ENCODE assay signal across 8 cellular contexts in genomic region chr14:44891726-44892372, GRCh38.
DNase-seq lines count a peak whose midpoint lies in the region; ATAC-seq and TF ChIP-seq lines count a peak whose summit lies in the region.
"Not testable (repeated sequence)": the region's sequence is repeated elsewhere in the genome, so short reads cannot be mapped to it uniquely, and the experiment has no call there.

No MANE protein-coding gene starts in this region.

- intact Hi-C loops in left ventricle myocardium inferior (cut with micrococcal nuclease): loop anchor here (10.0 kb wide), 1 partner anchor 363 kb away; the partner anchor contains the start of gene MIS18BP1

- not testable (repeated sequence) for TF ChIP-seq CTCF in left ventricle myocardium inferior (IDR thresholded peaks at IDR 0.05; ENCODE audit: borderline replicate concordance)

- H3K9me3 ChIP-seq in left ventricle myocardium inferior (replicated peaks): not testable (repeated sequence)

- peak overlapping the region; percentile 22 for H3K27ac ChIP-seq in left ventricle myocardium inferior (replicated peaks)

- ATAC-seq in GM18858 (IDR thresholded peaks at IDR 0.05; ENCODE audit: unreplicated experiment) (peak; percentile 37), GM21423 (IDR thresholded peaks at IDR 0.05; ENCODE audit: unreplicated experiment) (peak; percentile 40), HG03103 (IDR thresholded peaks at IDR 0.05; ENCODE audit: low read depth, unreplicated experiment) (peak; percentile 32), HG03565 (IDR thresholded peaks at IDR 0.05; ENCODE audit: unreplicated experiment) (peak; percentile 43)
- ATAC-seq in stimulated activated naive CD8-positive, alpha-beta T cell treated with anti-CD3 and anti-CD28 coated beads, Interleukin-15, amount 100 ng/mL, for 72 hours: peak; percentile 59

- H3K4me1 Mint-ChIP-seq in T-helper 2 cell treated with Interferon-gamma antibody and Interleukin-4, amounts not matched to agents 5 μg/mL and 100 μg/mL, for 36 hours (ENCODE audit: low read depth): peaks cover 13% of the 10 kb centered on the region
- not testable (repeated sequence) for H3K4me1 Mint-ChIP-seq in stimulated activated naive CD8-positive, alpha-beta T cell treated with anti-CD3 and anti-CD28 coated beads, Interleukin-15, amount 100 ng/mL, for 72 hours

- H3K4me1 ChIP-seq in left ventricle myocardium inferior: not testable (repeated sequence)

- not testable (repeated sequence) for H3K4me3 ChIP-seq in left ventricle myocardium inferior

- not testable (repeated sequence) for H3K27me3 Mint-ChIP-seq in T-helper 2 cell treated with Interferon-gamma antibody and Interleukin-4, amounts not matched to agents 5 μg/mL and 100 μg/mL, for 36 hours (ENCODE audit: low read depth); stimulated activated naive CD8-positive, alpha-beta T cell treated with anti-CD3 and anti-CD28 coated beads, Interleukin-15, amount 100 ng/mL, for 72 hours

- not testable (repeated sequence) for H3K27ac Mint-ChIP-seq in T-helper 2 cell treated with Interferon-gamma antibody and Interleukin-4, amounts not matched to agents 5 μg/mL and 100 μg/mL, for 36 hours
- peak overlapping the region in 1 of 2 donors; percentile 48 for H3K27ac Mint-ChIP-seq in stimulated activated naive CD8-positive, alpha-beta T cell treated with anti-CD3 and anti-CD28 coated beads, Interleukin-15, amount 100 ng/mL, for 72 hours

- H3K9me3 Mint-ChIP-seq in T-helper 2 cell treated with Interferon-gamma antibody and Interleukin-4, amounts not matched to agents 5 μg/mL and 100 μg/mL, for 36 hours: peaks cover 33% of the 10 kb centered on the region
- peaks cover 8 to 12% of the 10 kb centered on the region in 2 donors for H3K9me3 Mint-ChIP-seq in stimulated activated naive CD8-positive, alpha-beta T cell treated with anti-CD3 and anti-CD28 coated beads, Interleukin-15, amount 100 ng/mL, for 72 hours

- peak; percentile 22 for DNase-seq in T-helper 2 cell treated with Interferon-gamma antibody and Interleukin-4, amounts not matched to agents 5 μg/mL and 100 μg/mL, for 36 hours (ENCODE audit: low spot score)
- DNase-seq in activated T-cell treated with anti-CD3 and anti-CD28 coated beads, Interleukin-2, amount 50 U/mL, for 48 hours: peak; percentile 32
- not testable (repeated sequence) for DNase-seq in left ventricle myocardium inferior
- peak; percentile 15 to 29 for DNase-seq in stimulated activated naive CD8-positive, alpha-beta T cell treated with anti-CD3 and anti-CD28 coated beads, Interleukin-15, amount 100 ng/mL, for 72 hours

- not testable (repeated sequence) for H3K4me3 Mint-ChIP-seq in T-helper 2 cell treated with Interferon-gamma antibody and Interleukin-4, amounts not matched to agents 5 μg/mL and 100 μg/mL, for 36 hours; stimulated activated naive CD8-positive, alpha-beta T cell treated with anti-CD3 and anti-CD28 coated beads, Interleukin-15, amount 100 ng/mL, for 72 hours

- H3K36me3 ChIP-seq in left ventricle myocardium inferior: not testable (repeated sequence)

- H3K27me3 ChIP-seq in left ventricle myocardium inferior (ENCODE audit: low read depth): not testable (repeated sequence)

- H3K36me3 Mint-ChIP-seq in T-helper 2 cell treated with Interferon-gamma antibody and Interleukin-4, amounts not matched to agents 5 μg/mL and 100 μg/mL, for 36 hours (ENCODE audit: low read depth): not testable (repeated sequence)
